14 cellular contexts compared by ENCODE assay signal in genomic region chr17:58250344-58251011, GRCh38. TPM values are rescaled to one million over a fixed set of nuclear protein-coding genes. Genes with fewer than 3 reads are reported as not detected.
DNase-seq lines count a peak whose midpoint lies in the region; ATAC-seq, FAIRE-seq and TF ChIP-seq lines count a peak whose summit lies in the region.
"Had no signal": no experiment of that assay in that cellular context is flagged by ENCODE, and none has a peak within 500 bp of the region (broad histone marks: within the 10 kb centered on the region; RNA-seq: fewer than 3 reads in every experiment).

No MANE protein-coding gene starts in this region.

- H3K27me3 ChIP-seq in IMR-90 (ENCODE audit: control insufficient read depth, insufficient read depth, low read length) (peaks cover 53% of the 10 kb centered on the region), bronchial epithelial cell (ENCODE audit: control insufficient read depth, insufficient read depth, low read length) (peaks cover 22% of the 10 kb centered on the region)
- H3K27me3 ChIP-seq: uterus had no signal

- H2AK9ac ChIP-seq in IMR-90 (replicated peaks; ENCODE audit: low read depth, low read length, poor library complexity) = peak overlapping the region; percentile 31

- ATAC-seq in IMR-90 (ENCODE audit: low read depth) = no peak
- no peak for ATAC-seq in GM19328 (IDR thresholded peaks at IDR 0.05; ENCODE audit: unreplicated experiment)

- H3K4me3 Mint-ChIP-seq in activated CD4-positive, alpha-beta T cell treated with anti-CD3 and anti-CD28 coated beads, Interleukin-2, amount 10 ng/mL, durations not matched to agents 24 days and 14 days = peak overlapping the region; percentile 84
- H3K4me3 Mint-ChIP-seq in nephron = peak overlapping the region; percentile 58 to 69 (median 66)
- H3K4me3 Mint-ChIP-seq: neural crest cell had no signal

- no peak for DNase-seq in activated CD4-positive, alpha-beta T cell treated with anti-CD3 and anti-CD28 coated beads, Interleukin-2, amount 10 ng/mL, durations not matched to agents 24 days and 14 days
- no peak for DNase-seq in activated CD4-positive, alpha-beta T cell treated with anti-CD3 and anti-CD28 coated beads for 48 hours
- DNase-seq in IMR-90 (no peak), bronchial epithelial cell (ENCODE audit: low read depth) (no peak), GOT3 (lab: John Stamatoyannopoulos, UW) (no peak), amygdala (lab: John Stamatoyannopoulos, UW) (no peak)

- TF ChIP-seq RAD21 in IMR-90 (IDR thresholded peaks at IDR 0.05; ENCODE audit: low read length) = no peak

- TF ChIP-seq CTCF in IMR-90 (conservative IDR thresholded peaks at IDR 0.05; ENCODE audit: low read depth, low read length) (no peak), bronchial epithelial cell (IDR thresholded peaks at IDR 0.05; ENCODE audit: insufficient read depth, low read length, severe bottlenecking) (no peak), nephron (IDR thresholded peaks at IDR 0.05; ENCODE audit: unreplicated experiment in 3 of 3) (no peak)

- H2BK120ac ChIP-seq in IMR-90 (ENCODE audit: low read depth, low read length) = no peak overlapping the region

- H4K91ac ChIP-seq in IMR-90 (ENCODE audit: insufficient read depth, low read depth, low read length) = no peak overlapping the region

- H2BK20ac ChIP-seq in IMR-90 (ENCODE audit: low read depth, low read length) = no peak overlapping the region

- H3K4me3 ChIP-seq in IMR-90 (ENCODE audit: insufficient read depth, low read depth, low read length) = no peak overlapping the region
- H3K4me3 ChIP-seq in bronchial epithelial cell (ENCODE audit: low read depth, low read length) = no peak overlapping the region
- H3K4me3 ChIP-seq: body of pancreas had no signal

- WGBS in IMR-90 (ENCODE audit: extremely low coverage in 2 of 2, insufficient read length in 1 of 2), 2 experiments = no CpG with 5 or more reads among the region's 12 CpGs

- in situ Hi-C loops in IMR-90 (cut with MboI; ENCODE audit: low sequenced_read_pairs) = no loop called here

- H2AFZ ChIP-seq in IMR-90 (replicated peaks; ENCODE audit: low read length, poor library complexity) = no peak overlapping the region

- peak overlapping the region; percentile 11 for H3K27ac Mint-ChIP-seq in activated CD4-positive, alpha-beta T cell treated with anti-CD3 and anti-CD28 coated beads, Interleukin-2, amount 10 ng/mL, durations not matched to agents 24 days and 14 days
- no peak overlapping the region for H3K27ac Mint-ChIP-seq in nephron

- intact Hi-C loops in activated CD4-positive, alpha-beta T cell treated with anti-CD3 and anti-CD28 coated beads, Interleukin-2, amount 10 ng/mL, durations not matched to agents 24 days and 14 days (cut with micrococcal nuclease) = no loop called here
- intact Hi-C loops in IMR-90 (cut with micrococcal nuclease) = no loop called here

- H2BK15ac ChIP-seq in IMR-90 (ENCODE audit: low read depth, low read length) = no peak overlapping the region

- no peaks in the 10 kb centered on the region for H4K20me1 ChIP-seq in IMR-90 (ENCODE audit: insufficient read depth, low read length)

- no peak overlapping the region for H3K56ac ChIP-seq in IMR-90 (ENCODE audit: extremely low read depth, insufficient read depth, low read length)

- no peaks in the 10 kb centered on the region for H3K9me3 ChIP-seq in IMR-90 (ENCODE audit: control insufficient read depth, insufficient read depth, low read length)
- H3K9me3 ChIP-seq: body of pancreas, uterus had no signal

- POLR2A ChIA-PET in IMR-90 (lab: Charles Lee; ENCODE audit: unreplicated experiment) = no interaction called here

- no peak overlapping the region for H3K18ac ChIP-seq in IMR-90 (ENCODE audit: low read depth, low read length)

- no peak overlapping the region for H2BK5ac ChIP-seq in IMR-90 (ENCODE audit: low read depth, low read length, poor library complexity, severe bottlenecking)

- no peak overlapping the region for H4K5ac ChIP-seq in IMR-90 (ENCODE audit: low read depth, low read length)

- no peaks in the 10 kb centered on the region for H3K36me3 Mint-ChIP-seq in activated CD4-positive, alpha-beta T cell treated with anti-CD3 and anti-CD28 coated beads, Interleukin-2, amount 10 ng/mL, durations not matched to agents 24 days and 14 days (ENCODE audit: low read depth)
- H3K36me3 Mint-ChIP-seq in nephron (ENCODE audit: low read depth) = no peaks in the 10 kb centered on the region

- no peaks in the 10 kb centered on the region for H3K9me3 Mint-ChIP-seq in activated CD4-positive, alpha-beta T cell treated with anti-CD3 and anti-CD28 coated beads, Interleukin-2, amount 10 ng/mL, durations not matched to agents 24 days and 14 days
- no peaks in the 10 kb centered on the region for H3K9me3 Mint-ChIP-seq in nephron
- H3K9me3 Mint-ChIP-seq: neural crest cell had no signal

- H3K27me3 Mint-ChIP-seq in activated CD4-positive, alpha-beta T cell treated with anti-CD3 and anti-CD28 coated beads, Interleukin-2, amount 10 ng/mL, durations not matched to agents 24 days and 14 days = peaks cover 58% of the 10 kb centered on the region
- peaks cover 93% of the 10 kb centered on the region for H3K27me3 Mint-ChIP-seq in nephron (ENCODE audit: low read depth)

- no peak overlapping the region for H3K4me2 ChIP-seq in IMR-90 (ENCODE audit: low read depth, low read length)

- FAIRE-seq in bronchial epithelial cell (lab: Jason Lieb, UNC) = peak; percentile 23
- FAIRE-seq: D721Med had no signal

- H3K27ac ChIP-seq in IMR-90 (ENCODE audit: insufficient read depth, low read length) = no peak overlapping the region
- H3K27ac ChIP-seq: body of pancreas, uterus had no signal

- BruUV-seq in IMR-90 (replicated peaks; lab: Mats Ljungman, UMichigan) = no TSS peak

- no peaks in the 10 kb centered on the region for H3K4me1 ChIP-seq in IMR-90 (ENCODE audit: control insufficient read depth, insufficient read depth, low read length)

- dilution Hi-C loops in IMR-90 (cut with HindIII; ENCODE audit: low sequenced_read_pairs, unreplicated experiment) = no loop called here

- TF ChIP-seq POLR2A in IMR-90 (IDR thresholded peaks at IDR 0.05; ENCODE audit: low read depth, low read length) = no peak

- H3K4me1 Mint-ChIP-seq in activated CD4-positive, alpha-beta T cell treated with anti-CD3 and anti-CD28 coated beads, Interleukin-2, amount 10 ng/mL, durations not matched to agents 24 days and 14 days = peaks cover 14% of the 10 kb centered on the region
- peaks cover 5% of the 10 kb centered on the region for H3K4me1 Mint-ChIP-seq in nephron
- H3K4me1 Mint-ChIP-seq: neural crest cell had no signal

- no peak overlapping the region for H3K9ac ChIP-seq in IMR-90 (ENCODE audit: low read depth, low read length)

- CTCF ChIA-PET in IMR-90 (lab: Yijun Ruan, JAX) = interaction anchor here (0.5 to 1.8 kb wide), 10 partner anchors 8 to 167 kb away, joined by 3 to 6 read pairs (median 3); partner anchors contain the start of genes LPO and RNF43

- no peak overlapping the region for H4K8ac ChIP-seq in IMR-90 (ENCODE audit: low read depth in 2 of 2, low read length in 2 of 2)

- no peak overlapping the region for H2AK5ac ChIP-seq in IMR-90 (ENCODE audit: low read depth, low read length)

- H3K36me3 ChIP-seq in IMR-90 (ENCODE audit: control insufficient read depth, insufficient read depth, low read length) (no peaks in the 10 kb centered on the region), bronchial epithelial cell (ENCODE audit: control insufficient read depth, insufficient read depth, low read length) (no peaks in the 10 kb centered on the region)
- H3K36me3 ChIP-seq: uterus had no signal

- no peak overlapping the region for H3K23ac ChIP-seq in IMR-90 (ENCODE audit: low read depth, low read length)

- no peaks in the 10 kb centered on the region for H3K9me1 ChIP-seq in IMR-90 (ENCODE audit: insufficient read depth, low read length)

- no peak overlapping the region for H3K4ac ChIP-seq in IMR-90 (ENCODE audit: low read depth, low read length)

- H3K79me1 ChIP-seq in IMR-90 (ENCODE audit: low read depth in 1 of 2, low read length in 2 of 2) = no peaks in the 10 kb centered on the region

- H3K14ac ChIP-seq in IMR-90 (replicated peaks; ENCODE audit: low read depth, low read length) = no peak overlapping the region

RNA-seq across cellular contexts. Expression of gene LPO, which starts 12.1 kb away (rescaled TPM):
- not detected in 2 replicates for total RNA-seq in activated CD4-positive, alpha-beta T cell treated with anti-CD3 and anti-CD28 coated beads, Interleukin-2, amount 10 ng/mL, durations not matched to agents 24 days and 14 days
- not detected in 2 replicates for total RNA-seq in IMR-90 (2012; rRNA removed)
- polyA plus RNA-seq in IMR-90 (2012; rRNA removed) = not detected in 2 replicates
- not detected in 2 replicates for polyA plus RNA-seq in IMR-90 (2012; cell fraction: cytosol; rRNA removed)
- 0.06 TPM in 1 of 2 replicates, not detected in the other for polyA plus RNA-seq in IMR-90 (2012; cell fraction: nucleus; rRNA removed; ENCODE audit: low replicate concordance)
- total RNA-seq in bronchial epithelial cell = not detected in 2 replicates
- total RNA-seq: body of pancreas, neural crest cell, sciatic nerve, uterus had no signal

RNA-seq across cellular contexts. Expression of gene MPO, which starts 30.3 kb away (rescaled TPM):
- total RNA-seq in activated CD4-positive, alpha-beta T cell treated with anti-CD3 and anti-CD28 coated beads, Interleukin-2, amount 10 ng/mL, durations not matched to agents 24 days and 14 days = not detected in 2 replicates
- total RNA-seq in IMR-90 (2012; rRNA removed) (not detected in 2 replicates), bronchial epithelial cell (not detected in 2 replicates)
- not detected in 2 replicates for polyA plus RNA-seq in IMR-90 (2012; rRNA removed)
- polyA plus RNA-seq in IMR-90 (2012; cell fraction: cytosol; rRNA removed) = 0.03 TPM in 1 of 2 replicates, not detected in the other
- 0.02 TPM in 1 of 2 replicates, not detected in the other for polyA plus RNA-seq in IMR-90 (2012; cell fraction: nucleus; rRNA removed; ENCODE audit: low replicate concordance)
- total RNA-seq: body of pancreas, neural crest cell had no signal

RNA-seq across cellular contexts. Expression of gene MKS1, which starts 31.4 kb away (rescaled TPM):
- total RNA-seq in activated CD4-positive, alpha-beta T cell treated with anti-CD3 and anti-CD28 coated beads, Interleukin-2, amount 10 ng/mL, durations not matched to agents 24 days and 14 days = 21.7 and 23.1 TPM in 2 replicates
- 8.9 and 11.5 TPM in 2 replicates for total RNA-seq in IMR-90 (2012; rRNA removed)
- 11.0 and 13.2 TPM in 2 replicates for polyA plus RNA-seq in IMR-90 (2012; rRNA removed)
- 5.2 and 6.8 TPM in 2 replicates for polyA plus RNA-seq in IMR-90 (2012; cell fraction: cytosol; rRNA removed)
- 18.8 and 24.9 TPM in 2 replicates for polyA plus RNA-seq in IMR-90 (2012; cell fraction: nucleus; rRNA removed; ENCODE audit: low replicate concordance)
- total RNA-seq in bronchial epithelial cell = 8.8 and 11.1 TPM in 2 replicates

RNA-seq across cellular contexts. Expression of gene EPX, which starts 58.0 kb away (rescaled TPM):
- total RNA-seq in activated CD4-positive, alpha-beta T cell treated with anti-CD3 and anti-CD28 coated beads, Interleukin-2, amount 10 ng/mL, durations not matched to agents 24 days and 14 days = not detected in 2 replicates
- total RNA-seq in IMR-90 (2012; rRNA removed) (not detected in 2 replicates), bronchial epithelial cell (not detected in 2 replicates)
- not detected in 2 replicates for polyA plus RNA-seq in IMR-90 (2012; rRNA removed)
- polyA plus RNA-seq in IMR-90 (2012; cell fraction: cytosol; rRNA removed) = not detected in 2 replicates
- not detected in 2 replicates for polyA plus RNA-seq in IMR-90 (2012; cell fraction: nucleus; rRNA removed; ENCODE audit: low replicate concordance)
- total RNA-seq: body of pancreas, lower leg skin, neural crest cell, sciatic nerve, uterus had no signal
